8 cellular contexts compared by ENCODE assay signal in the genomic region with DNA sequence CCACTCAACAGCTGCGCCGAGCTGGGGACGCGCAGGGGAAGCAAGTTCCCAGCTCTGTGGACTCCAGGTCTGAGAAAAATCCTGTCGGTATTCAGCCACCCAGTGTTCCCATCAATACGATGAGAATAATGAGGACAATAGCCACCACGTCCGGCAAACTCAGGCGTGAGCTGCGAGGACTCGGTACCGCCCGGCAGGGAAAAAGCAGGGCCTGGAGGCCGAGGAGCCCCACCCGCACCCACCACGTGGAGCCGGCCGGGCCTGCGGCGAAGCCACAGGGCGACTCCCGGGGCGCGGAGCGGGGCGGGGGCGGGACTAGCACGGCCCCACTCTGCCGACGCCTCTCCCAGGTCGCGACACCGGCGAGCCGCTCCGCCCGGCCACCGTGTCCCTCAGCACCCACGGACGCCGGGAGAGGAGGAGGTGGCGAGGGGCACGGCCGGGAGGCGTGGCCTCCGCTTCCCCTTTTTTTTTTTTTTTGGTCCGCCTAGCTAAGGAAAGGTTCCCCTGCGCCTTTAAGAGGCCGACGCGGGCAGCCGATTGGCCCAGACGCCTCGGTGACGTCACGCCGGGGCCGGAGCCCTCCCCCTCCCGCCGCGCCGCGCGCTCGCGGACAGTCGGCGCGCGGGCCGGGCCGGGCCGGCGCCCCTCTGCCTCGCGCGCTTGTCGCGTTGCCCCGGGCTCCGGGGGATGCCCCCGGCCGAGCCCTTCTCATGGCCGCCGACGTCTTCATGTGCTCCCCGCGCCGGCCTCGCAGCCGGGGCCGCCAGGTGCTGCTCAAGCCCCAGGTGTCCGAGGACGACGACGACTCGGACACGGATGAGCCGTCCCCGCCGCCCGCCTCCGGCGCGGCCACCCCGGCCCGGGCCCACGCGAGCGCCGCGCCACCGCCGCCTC. TPM values are rescaled to one million over a fixed set of nuclear protein-coding genes. Genes with fewer than 3 reads are reported as not detected.
DNase-seq lines count a peak whose midpoint lies in the region; ATAC-seq, FAIRE-seq and TF ChIP-seq lines count a peak whose summit lies in the region.

A gene with protein sequence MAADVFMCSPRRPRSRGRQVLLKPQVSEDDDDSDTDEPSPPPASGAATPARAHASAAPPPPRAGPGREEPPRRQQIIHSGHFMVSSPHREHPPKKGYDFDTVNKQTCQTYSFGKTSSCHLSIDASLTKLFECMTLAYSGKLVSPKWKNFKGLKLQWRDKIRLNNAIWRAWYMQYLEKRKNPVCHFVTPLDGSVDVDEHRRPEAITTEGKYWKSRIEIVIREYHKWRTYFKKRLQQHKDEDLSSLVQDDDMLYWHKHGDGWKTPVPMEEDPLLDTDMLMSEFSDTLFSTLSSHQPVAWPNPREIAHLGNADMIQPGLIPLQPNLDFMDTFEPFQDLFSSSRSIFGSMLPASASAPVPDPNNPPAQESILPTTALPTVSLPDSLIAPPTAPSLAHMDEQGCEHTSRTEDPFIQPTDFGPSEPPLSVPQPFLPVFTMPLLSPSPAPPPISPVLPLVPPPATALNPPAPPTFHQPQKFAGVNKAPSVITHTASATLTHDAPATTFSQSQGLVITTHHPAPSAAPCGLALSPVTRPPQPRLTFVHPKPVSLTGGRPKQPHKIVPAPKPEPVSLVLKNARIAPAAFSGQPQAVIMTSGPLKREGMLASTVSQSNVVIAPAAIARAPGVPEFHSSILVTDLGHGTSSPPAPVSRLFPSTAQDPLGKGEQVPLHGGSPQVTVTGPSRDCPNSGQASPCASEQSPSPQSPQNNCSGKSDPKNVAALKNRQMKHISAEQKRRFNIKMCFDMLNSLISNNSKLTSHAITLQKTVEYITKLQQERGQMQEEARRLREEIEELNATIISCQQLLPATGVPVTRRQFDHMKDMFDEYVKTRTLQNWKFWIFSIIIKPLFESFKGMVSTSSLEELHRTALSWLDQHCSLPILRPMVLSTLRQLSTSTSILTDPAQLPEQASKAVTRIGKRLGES (plus strand): TSS at position 616 of the 897 bp plus-strand sequence. CDS start 98 bp downstream, at position 714.

- no peak for TF ChIP-seq CTCF in glutamatergic neuron (IDR thresholded peaks at IDR 0.05; ENCODE audit: partially characterized antibody, unreplicated experiment)
- no peak for TF ChIP-seq CTCF in pancreas (IDR thresholded peaks at IDR 0.05)
- TF ChIP-seq CTCF in tibial artery (IDR thresholded peaks at IDR 0.05) = no peak

- no peaks in the 10 kb centered on the region for H3K9me3 Mint-ChIP-seq in activated naive CD8-positive, alpha-beta T cell (ENCODE audit: low read depth)
- H3K9me3 Mint-ChIP-seq in glutamatergic neuron (ENCODE audit: unreplicated experiment) = peaks cover 9% of the 10 kb centered on the region

- peak within 1 kb of the TSS; percentile 74 to 78 (median 74) for H3K27ac ChIP-seq in pancreas
- H3K27ac ChIP-seq in tibial artery = peak within 1 kb of the TSS; percentile 74 to 77

- H3K9me3 ChIP-seq in pancreas (no peaks in the 10 kb centered on the region), tibial artery (no peaks in the 10 kb centered on the region)

- H3K4me1 Mint-ChIP-seq in activated naive CD8-positive, alpha-beta T cell (ENCODE audit: low read depth) = peaks cover 42% of the 10 kb centered on the region
- H3K4me1 Mint-ChIP-seq in glutamatergic neuron (ENCODE audit: low read depth, unreplicated experiment) = peaks cover 18% of the 10 kb centered on the region

- H3K27ac Mint-ChIP-seq in activated naive CD8-positive, alpha-beta T cell = peak within 1 kb of the TSS; percentile 92
- peak within 1 kb of the TSS; percentile 91 for H3K27ac Mint-ChIP-seq in glutamatergic neuron (ENCODE audit: unreplicated experiment)

- H3K27me3 Mint-ChIP-seq in activated naive CD8-positive, alpha-beta T cell = no peaks in the 10 kb centered on the region
- H3K27me3 Mint-ChIP-seq in glutamatergic neuron (ENCODE audit: unreplicated experiment) = peaks cover 7% of the 10 kb centered on the region

- H3K4me1 ChIP-seq in pancreas (peaks cover 10 to 29% (median 14%) of the 10 kb centered on the region in 3 donors), tibial artery (peaks cover 0 to 43% (median 27%) of the 10 kb centered on the region in 4 donors)

- ATAC-seq in HG02588 (IDR thresholded peaks at IDR 0.05; ENCODE audit: unreplicated experiment) (peak; percentile 82), pancreas (peak; percentile 76 to 85 (median 82))

- H3K27me3 ChIP-seq in pancreas = no peaks in the 10 kb centered on the region
- H3K27me3 ChIP-seq in tibial artery = no peaks in the 10 kb centered on the region

- H3K36me3 ChIP-seq in pancreas (no peaks in the 10 kb centered on the region), tibial artery (peaks cover 0 to 1% (median 0%) of the 10 kb centered on the region in 3 donors)

- no peaks in the 10 kb centered on the region for H3K36me3 Mint-ChIP-seq in activated naive CD8-positive, alpha-beta T cell
- H3K36me3 Mint-ChIP-seq in glutamatergic neuron (ENCODE audit: unreplicated experiment) = no peaks in the 10 kb centered on the region

- intact Hi-C loops in pancreas (cut with DNase I) (no loop called here), tibial artery (cut with DNase I; ENCODE audit: low total_unique reads) (no loop called here)

- DNase-seq in NCI-H1092 treated with DMSO at 0.1 percent for 48 hours (lab: John Stamatoyannopoulos, UW) = peak; percentile 81
- peak; percentile 81 for DNase-seq in SKM-1 treated with dmso at 0.1 percent for 144 hours (lab: John Stamatoyannopoulos, UW; ENCODE audit: unreplicated experiment)
- peak; percentile 95 for DNase-seq in glutamatergic neuron
- peak; percentile 93 to 98 (median 95) for DNase-seq in pancreas
- DNase-seq in tibial artery = peak; percentile 90 to 96

- 1% methylated on average over 60 to 114 of the region's 114 CpGs for WGBS in pancreas, 2 donors

- no peak for FAIRE-seq in pancreas (lab: Jason Lieb, UNC)

- H3K4me3 ChIP-seq in GM08714 (ENCODE audit: low read length) (peak within 1 kb of the TSS; percentile 64), pancreas (peak within 1 kb of the TSS; percentile 55 to 88 (median 80)), tibial artery (peak within 1 kb of the TSS; percentile 70 to 90)

- H3K4me3 Mint-ChIP-seq in activated naive CD8-positive, alpha-beta T cell = peak within 1 kb of the TSS; percentile 92
- peak within 1 kb of the TSS; percentile 91 for H3K4me3 Mint-ChIP-seq in glutamatergic neuron (ENCODE audit: unreplicated experiment)

RNA-seq across cellular contexts. Expression of the gene that starts here (rescaled TPM):
- total RNA-seq in glutamatergic neuron (ENCODE audit: unreplicated experiment) = 120 TPM
- 10 to 100 TPM; 44.0 to 78.0 (median 55.5) TPM for total RNA-seq in pancreas
- 10 to 100 TPM; 35.4 to 90.1 TPM for polyA plus RNA-seq in pancreas

Comparison
In these comparisons a context has a peak if more than half of its experiments do, and no peak if none do; other contexts are left out.
1. Peak in every context shown above with its lines: DNase-seq, ATAC-seq, H3K4me3 ChIP-seq and H3K27ac ChIP-seq.